In the genomic region with DNA sequence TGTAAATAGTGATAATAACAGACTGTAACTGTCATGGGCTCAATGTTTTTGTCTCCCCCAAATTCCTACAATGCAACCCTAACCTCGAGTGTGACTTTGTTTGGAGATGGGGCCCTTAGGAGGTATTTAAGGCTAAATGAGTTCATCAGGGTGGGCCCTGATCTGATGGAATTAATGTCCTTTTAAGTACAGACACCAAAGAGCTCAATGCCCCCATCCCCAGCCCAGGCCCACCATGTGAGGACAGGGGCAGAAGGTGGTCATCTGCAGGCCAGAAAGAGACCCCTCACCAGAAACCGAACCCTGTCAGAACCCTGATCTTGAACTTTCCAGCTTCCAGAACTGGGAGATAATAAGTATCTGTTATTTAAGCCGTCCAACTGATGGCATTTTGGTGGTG, we compare ENCODE assay signal across 11 cellular contexts.
DNase-seq lines count a peak whose midpoint lies in the region; FAIRE-seq and TF ChIP-seq lines count a peak whose summit lies in the region.
"Had no signal": no experiment of that assay in that cellular context is flagged by ENCODE, and none has a peak within 500 bp of the region (broad histone marks: within the 10 kb centered on the region; RNA-seq: fewer than 3 reads in every experiment).

No MANE protein-coding gene starts in this region.

- 76 to 83% (median 82%) methylated on average over 3 of the region's 3 CpGs for WGBS in small intestine, 3 donors
- WGBS in neuronal stem cell (ENCODE audit: extremely low coverage in 2 of 2, insufficient read length in 2 of 2, insufficient replicate concordance in 1 of 2), 2 donors: no CpG with 5 or more reads among the region's 3 CpGs

- peak overlapping the region; percentile 57 for H3K4me2 ChIP-seq in Karpas-422 (ENCODE audit: low read depth, low read length, poor library complexity, severe bottlenecking)
- H3K4me2 ChIP-seq in neuronal stem cell (ENCODE audit: insufficient read depth, low read length, poor library complexity, severe bottlenecking): no peak overlapping the region

- DNase-seq in GM06990 (ENCODE audit: extremely low read depth, insufficient read length) (no peak), Karpas-422 (no peak), colonic mucosa (no peak), small intestine (no peak), NCI-H774 (lab: John Stamatoyannopoulos, UW) (no peak), neuronal stem cell (ENCODE audit: low spot score) (no peak), kidney tubule cell (ENCODE audit: low spot score) (no peak)
- DNase-seq: kidney glomerular epithelial cell, SJCRH30 had no signal

- TF ChIP-seq CTCF in GM06990 (IDR thresholded peaks at IDR 0.05; ENCODE audit: insufficient read depth, low read length, poor library complexity, severe bottlenecking) (no peak), colonic mucosa (IDR thresholded peaks at IDR 0.05) (no peak)

- H3K4me1 ChIP-seq in Karpas-422 (ENCODE audit: low read length): peaks cover 19% of the 10 kb centered on the region
- no peaks in the 10 kb centered on the region for H3K4me1 ChIP-seq in colonic mucosa
- H3K4me1 ChIP-seq in small intestine (ENCODE audit: control insufficient read depth in 2 of 2, insufficient read depth in 1 of 2, low read depth in 1 of 2, low read length in 1 of 2): peaks cover 0 to 5% of the 10 kb centered on the region in 2 donors
- H3K4me1 ChIP-seq in neuronal stem cell (ENCODE audit: control insufficient read depth in 2 of 2, insufficient read depth in 1 of 2, low read depth in 1 of 2, low read length in 2 of 2): peaks cover 1 to 13% of the 10 kb centered on the region in 2 donors

- H3K4me3 ChIP-seq in GM06990 (replicated peaks; ENCODE audit: low read depth, low read length): peak overlapping the region; percentile 44
- no peak overlapping the region for H3K4me3 ChIP-seq in Karpas-422 (ENCODE audit: low read length)
- no peak overlapping the region for H3K4me3 ChIP-seq in colonic mucosa
- no peak overlapping the region for H3K4me3 ChIP-seq in small intestine (ENCODE audit: low read depth in 1 of 2, low read length in 2 of 2)
- no peak overlapping the region for H3K4me3 ChIP-seq in neuronal stem cell (ENCODE audit: low read length in 2 of 2)
- H3K4me3 ChIP-seq: cardiac muscle cell, SJCRH30 had no signal

- H3K9ac ChIP-seq in Karpas-422 (ENCODE audit: low read length) (no peak overlapping the region), colonic mucosa (ENCODE audit: low read depth in 2 of 2, low read length in 2 of 2) (no peak overlapping the region), neuronal stem cell (ENCODE audit: low read depth, low read length, poor library complexity) (no peak overlapping the region)

- H3K27me3 ChIP-seq in GM06990 (replicated peaks; ENCODE audit: control insufficient read depth, insufficient read depth, low read length) (no peaks in the 10 kb centered on the region), Karpas-422 (ENCODE audit: low read length) (no peaks in the 10 kb centered on the region), colonic mucosa (no peaks in the 10 kb centered on the region), small intestine (ENCODE audit: control insufficient read depth in 2 of 2, insufficient read depth in 2 of 2, low read length in 2 of 2) (no peaks in the 10 kb centered on the region), neuronal stem cell (ENCODE audit: control insufficient read depth in 3 of 3, insufficient read depth in 3 of 3, low read depth in 1 of 3, low read length in 3 of 3) (no peaks in the 10 kb centered on the region)
- H3K27me3 ChIP-seq: cardiac muscle cell, SJCRH30 had no signal

- H3K79me2 ChIP-seq in Karpas-422 (ENCODE audit: low read length): 0 out of 2 replicates have a peak, but pooled peaks cover 5% of the 10 kb centered on the region

- H3K9me3 ChIP-seq in Karpas-422 (ENCODE audit: low read length): no peaks in the 10 kb centered on the region
- no peaks in the 10 kb centered on the region for H3K9me3 ChIP-seq in colonic mucosa
- H3K9me3 ChIP-seq in small intestine (ENCODE audit: control insufficient read depth, low read depth): no peaks in the 10 kb centered on the region
- no peaks in the 10 kb centered on the region for H3K9me3 ChIP-seq in neuronal stem cell (replicated peaks in 1 of 2; ENCODE audit: control insufficient read depth in 2 of 2, insufficient read depth in 1 of 2, low read depth in 1 of 2, low read length in 2 of 2)
- H3K9me3 ChIP-seq: SJCRH30 had no signal

- H2BK5ac ChIP-seq in neuronal stem cell (ENCODE audit: low read length): no peak overlapping the region

- H4K91ac ChIP-seq in neuronal stem cell (ENCODE audit: low read depth, low read length, poor library complexity): no peak overlapping the region

- FAIRE-seq in small intestine (lab: Jason Lieb, UNC): no peak
- FAIRE-seq: D721Med had no signal

- no peak overlapping the region for H3K18ac ChIP-seq in neuronal stem cell (ENCODE audit: low read length)

- H2BK15ac ChIP-seq in neuronal stem cell (ENCODE audit: low read length): no peak overlapping the region

- H3K9me2 ChIP-seq in Karpas-422 (replicated peaks; ENCODE audit: insufficient read depth, low read length): no peaks in the 10 kb centered on the region

- H3K36me3 ChIP-seq in GM06990 (ENCODE audit: control insufficient read depth, insufficient read depth, low read length) (no peaks in the 10 kb centered on the region), Karpas-422 (ENCODE audit: insufficient read depth, low read length) (no peaks in the 10 kb centered on the region), colonic mucosa (no peaks in the 10 kb centered on the region), small intestine (ENCODE audit: control insufficient read depth in 2 of 2, insufficient read depth in 2 of 2, low read length in 2 of 2) (no peaks in the 10 kb centered on the region), neuronal stem cell (replicated peaks in 1 of 2; ENCODE audit: control insufficient read depth in 2 of 2, insufficient read depth in 2 of 2, low read length in 2 of 2) (no peaks in the 10 kb centered on the region)
- H3K36me3 ChIP-seq: cardiac muscle cell, SJCRH30 had no signal

- H3K79me1 ChIP-seq in neuronal stem cell (ENCODE audit: low read depth, low read length): no peaks in the 10 kb centered on the region

- H3K4ac ChIP-seq in neuronal stem cell (ENCODE audit: low read length): no peak overlapping the region

- intact Hi-C loops in colonic mucosa (cut with DNase I): no loop called here

- no peak overlapping the region for H3K23ac ChIP-seq in neuronal stem cell (ENCODE audit: low read depth, low read length, poor library complexity)

- no peak overlapping the region for H2AFZ ChIP-seq in Karpas-422 (ENCODE audit: low read length)
- no peak overlapping the region for H2AFZ ChIP-seq in neuronal stem cell (ENCODE audit: low read length)

- H4K20me1 ChIP-seq in Karpas-422 (ENCODE audit: insufficient read depth, low read depth, low read length): peaks cover 84% of the 10 kb centered on the region

- no peak overlapping the region for H4K8ac ChIP-seq in neuronal stem cell (ENCODE audit: low read depth, low read length)

- H3K14ac ChIP-seq in neuronal stem cell (ENCODE audit: low read length): no peak overlapping the region

- H2BK12ac ChIP-seq in neuronal stem cell (ENCODE audit: low read length): no peak overlapping the region

- H2BK120ac ChIP-seq in neuronal stem cell (ENCODE audit: low read depth, low read length): no peak overlapping the region

- no peak overlapping the region for H3K27ac ChIP-seq in Karpas-422 (ENCODE audit: low read length)
- peak overlapping the region; percentile 5 for H3K27ac ChIP-seq in colonic mucosa
- peak overlapping the region; percentile 71 to 83 for H3K27ac ChIP-seq in small intestine (ENCODE audit: low read depth in 1 of 2, low read length in 1 of 2)
- no peak overlapping the region for H3K27ac ChIP-seq in neuronal stem cell (replicated peaks; ENCODE audit: low read length)
- H3K27ac ChIP-seq: cardiac muscle cell, SJCRH30 had no signal

- H2AK5ac ChIP-seq in neuronal stem cell (ENCODE audit: low read depth, low read length): no peak overlapping the region

Comparison
In these comparisons a context has a peak if more than half of its experiments do, and no peak if none do; other contexts are left out.
1. H3K27ac ChIP-seq: peak in colonic mucosa (single experiment) and small intestine (2 of 2); none in Karpas-422 (single experiment) and neuronal stem cell (single experiment).